12 cellular contexts compared by ENCODE assay signal in the genomic region with DNA sequence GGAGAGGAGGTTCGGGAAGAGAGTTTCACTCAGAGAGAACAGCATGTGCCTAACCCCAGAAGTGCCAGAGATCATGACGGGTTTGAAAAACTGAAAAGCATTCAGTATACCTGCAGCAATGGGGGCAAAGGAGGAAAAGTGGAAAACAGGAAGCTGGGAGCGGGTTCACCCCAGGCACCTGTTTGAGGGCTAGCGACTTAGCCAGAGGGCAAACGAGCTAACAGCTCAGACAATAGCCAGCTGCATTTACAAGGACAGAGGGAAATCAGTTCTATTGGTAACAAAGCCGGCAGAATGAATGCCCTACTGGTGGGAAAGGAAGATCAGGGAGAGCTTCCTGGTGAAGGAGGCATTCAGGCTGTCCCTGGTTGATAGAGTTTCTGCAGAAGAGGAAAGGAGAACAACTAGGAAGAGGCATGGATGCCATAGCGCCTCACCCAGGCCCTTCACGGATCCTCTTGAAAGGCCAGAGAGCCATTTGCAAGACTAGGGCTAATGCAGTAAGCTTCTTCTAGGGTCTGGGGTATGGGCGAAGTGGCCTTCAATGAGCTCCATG.
"Had no signal": no experiment of that assay in that cellular context is flagged by ENCODE, and none has a peak within 500 bp of the region (broad histone marks: within the 10 kb centered on the region; RNA-seq: fewer than 3 reads in every experiment).

No MANE protein-coding gene starts in this region.

- H3K9me3 ChIP-seq: neutrophil, tibial nerve had no signal

- H3K4me3 Mint-ChIP-seq: activated CD4-positive, alpha-beta memory T cell treated with anti-CD3 and anti-CD28 coated beads for 36 hours; activated T-cell treated with anti-CD3 and anti-CD28 coated beads, Interleukin-2, amount 50 U/mL, for 4 hours had no signal

- H3K27me3 ChIP-seq: tibial nerve had no signal

- H3K36me3 ChIP-seq: neutrophil, tibial nerve had no signal

- DNase-seq: activated CD4-positive, alpha-beta memory T cell treated with anti-CD3 and anti-CD28 coated beads for 36 hours; activated CD4-positive, alpha-beta T cell treated with anti-CD3 and anti-CD28 coated beads for 1 hour; activated gamma-delta T cell; activated T-cell treated with anti-CD3 and anti-CD28 coated beads, Interleukin-2, amount 50 U/mL, for 4 hours; amygdala; dermis blood vessel endothelial cell; hypothalamus; naive thymus-derived CD4-positive, alpha-beta T cell; posterior cingulate gyrus had no signal

- H3K9me3 Mint-ChIP-seq: activated CD4-positive, alpha-beta memory T cell treated with anti-CD3 and anti-CD28 coated beads for 36 hours; activated T-cell treated with anti-CD3 and anti-CD28 coated beads, Interleukin-2, amount 50 U/mL, for 4 hours had no signal

- H3K4me3 ChIP-seq: skin epidermis, tibial nerve had no signal

- ATAC-seq: naive thymus-derived CD4-positive, alpha-beta T cell had no signal

- H3K27ac ChIP-seq: neutrophil had no signal
